ENCODE assay signal across 16 cellular contexts in the genomic region with DNA sequence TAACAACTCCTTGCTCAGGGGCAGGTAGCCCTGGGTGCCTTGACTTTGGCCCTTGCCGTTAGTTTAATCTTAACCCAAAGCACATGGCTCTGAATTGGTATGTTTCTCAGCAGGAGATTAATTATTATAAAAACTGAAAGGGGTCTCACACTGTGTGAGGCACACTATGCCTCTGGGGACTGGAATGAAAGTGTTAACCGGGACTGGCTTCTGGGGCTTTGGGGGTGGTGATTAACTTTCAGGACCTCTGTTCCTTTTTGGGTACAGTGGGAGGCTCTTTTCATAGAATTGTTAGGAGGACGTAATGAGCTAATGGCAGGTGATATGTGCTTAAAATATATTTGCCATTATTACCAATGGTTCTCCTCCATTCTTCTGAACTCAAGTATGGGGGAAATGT. TPM values are rescaled to one million over a fixed set of nuclear protein-coding genes. Genes with fewer than 3 reads are reported as not detected.
DNase-seq lines count a peak whose midpoint lies in the region; ATAC-seq and TF ChIP-seq lines count a peak whose summit lies in the region.
"Had no signal": no experiment of that assay in that cellular context is flagged by ENCODE, and none has a peak within 500 bp of the region (broad histone marks: within the 10 kb centered on the region; RNA-seq: fewer than 3 reads in every experiment).

No MANE protein-coding gene starts in this region.

- H3K4me1 ChIP-seq in A673 (ENCODE audit: insufficient read depth, low read length, poor library complexity, severe bottlenecking) (peaks cover 73% of the 10 kb centered on the region), GM23338 (ENCODE audit: insufficient read depth) (peaks cover 48% of the 10 kb centered on the region), smooth muscle cell (ENCODE audit: low read depth) (peaks cover 30% of the 10 kb centered on the region)

- no peak overlapping the region for H2AFZ ChIP-seq in GM23338
- H2AFZ ChIP-seq in smooth muscle cell (ENCODE audit: low read depth) = no peak overlapping the region

- H4K20me1 ChIP-seq in GM23338 (replicated peaks; ENCODE audit: insufficient read depth) = peaks cover 9% of the 10 kb centered on the region; the same call in 1 of the 2 replicates
- no peaks in the 10 kb centered on the region for H4K20me1 ChIP-seq in smooth muscle cell (ENCODE audit: low read depth)

- TF ChIP-seq CTCF in A673 (conservative IDR thresholded peaks at IDR 0.05; ENCODE audit: low read depth, low read length) = no peak
- TF ChIP-seq CTCF in GM23338 (conservative IDR thresholded peaks at IDR 0.05; ENCODE audit: low read depth in 2 of 2) = no peak
- TF ChIP-seq CTCF in progenitor cell of endocrine pancreas (IDR thresholded peaks at IDR 0.05; ENCODE audit: unreplicated experiment) = no peak
- no peak for TF ChIP-seq CTCF in smooth muscle cell (IDR thresholded peaks at IDR 0.05; ENCODE audit: borderline replicate concordance, insufficient read depth, poor library complexity, severe bottlenecking)

- H3K4me3 Mint-ChIP-seq in GM23338 (no peak overlapping the region), progenitor cell of endocrine pancreas (ENCODE audit: low read depth) (peak overlapping the region; percentile 16)
- H3K4me3 Mint-ChIP-seq: B cell; CD8-positive, alpha-beta memory T cell had no signal

- no peaks in the 10 kb centered on the region for H3K9me2 ChIP-seq in GM23338 (ENCODE audit: insufficient read depth)

- 97% methylated on average over 3 of the region's 3 CpGs for WGBS in smooth muscle cell (ENCODE audit: low lambda C conversion rate)

- BruUV-seq in A673 (replicated peaks; lab: Mats Ljungman, UMichigan) = no TSS peak

- H3K36me3 Mint-ChIP-seq in GM23338 (ENCODE audit: low read depth) = no peaks in the 10 kb centered on the region
- H3K36me3 Mint-ChIP-seq in progenitor cell of endocrine pancreas (ENCODE audit: insufficient read depth) = no peaks in the 10 kb centered on the region
- H3K36me3 Mint-ChIP-seq: CD8-positive, alpha-beta memory T cell had no signal

- H3K9me3 Mint-ChIP-seq in GM23338 (no peaks in the 10 kb centered on the region), progenitor cell of endocrine pancreas (ENCODE audit: low read depth) (no peaks in the 10 kb centered on the region)
- H3K9me3 Mint-ChIP-seq: CD8-positive, alpha-beta memory T cell had no signal

- H3K9me3 ChIP-seq in A673 (ENCODE audit: low read depth, low read length, poor library complexity, severe bottlenecking) (no peaks in the 10 kb centered on the region), smooth muscle cell (replicated peaks; ENCODE audit: low read depth) (no peaks in the 10 kb centered on the region)
- H3K9me3 ChIP-seq: HAP-1 had no signal

- H3K36me3 ChIP-seq in A673 (ENCODE audit: insufficient read depth, low read length, poor library complexity, severe bottlenecking) (no peaks in the 10 kb centered on the region), GM23338 (ENCODE audit: insufficient read depth) (no peaks in the 10 kb centered on the region), smooth muscle cell (ENCODE audit: low read depth) (no peaks in the 10 kb centered on the region)
- H3K36me3 ChIP-seq: HAP-1 had no signal

- H3K27ac ChIP-seq in A673 (ENCODE audit: low read depth, low read length, poor library complexity, severe bottlenecking) = peak overlapping the region; percentile 84
- H3K27ac ChIP-seq in GM23338 (ENCODE audit: low read depth) = no peak overlapping the region
- H3K27ac ChIP-seq in smooth muscle cell (ENCODE audit: low read depth) = no peak overlapping the region

- CTCF ChIA-PET in A673 (lab: Charles Lee) = no interaction called here

- DNase-seq in A673 (ENCODE audit: low spot score) = no peak
- no peak for DNase-seq in GM23338 (ENCODE audit: low spot score)
- DNase-seq in ecto neural progenitor cell (ENCODE audit: low spot score) = peak; percentile 10
- no peak for DNase-seq in progenitor cell of endocrine pancreas (ENCODE audit: low spot score, unreplicated experiment)
- DNase-seq in smooth muscle cell (lab: John Stamatoyannopoulos, UW; ENCODE audit: unreplicated experiment) = no peak
- no peak for DNase-seq in NCI-H2171 treated with DMSO at 0.1 percent for 48 hours (lab: John Stamatoyannopoulos, UW)
- DNase-seq in activated CD4-positive, alpha-beta T cell treated with anti-CD3 and anti-CD28 coated beads for 1 hour = no peak
- no peak for DNase-seq in DMS153 (lab: John Stamatoyannopoulos, UW)
- DNase-seq: ACHN; CD8-positive, alpha-beta memory T cell; Kasumi-1; NCI-H2029; NCI-H510A; NCI-H82 had no signal

- no peak for ATAC-seq in GM23338

- H3K27me3 Mint-ChIP-seq in GM23338 (ENCODE audit: insufficient read depth, low read depth, poor library complexity) (peaks cover 13% of the 10 kb centered on the region), progenitor cell of endocrine pancreas (no peaks in the 10 kb centered on the region)

- H3K4me2 ChIP-seq in GM23338 (peak overlapping the region; percentile 62), smooth muscle cell (no peak overlapping the region)

- peaks cover 41% of the 10 kb centered on the region for H3K4me1 Mint-ChIP-seq in GM23338
- peaks cover 44% of the 10 kb centered on the region for H3K4me1 Mint-ChIP-seq in progenitor cell of endocrine pancreas (ENCODE audit: low read depth)

- intact Hi-C loops in A673 (cut with micrococcal nuclease; ENCODE audit: unreplicated experiment) = loop anchor here (5.0 to 10.0 kb wide), 2 partner anchors 39 to 351 kb away; a partner anchor contains a TSS

- H3K9ac ChIP-seq in smooth muscle cell (ENCODE audit: low read depth) = no peak overlapping the region

- H3K27me3 ChIP-seq in A673 (replicated peaks; ENCODE audit: insufficient read depth, low read depth, low read length, poor library complexity) (no peaks in the 10 kb centered on the region), GM23338 (ENCODE audit: insufficient read depth) (peaks cover 18% of the 10 kb centered on the region), smooth muscle cell (ENCODE audit: low read depth) (no peaks in the 10 kb centered on the region)

- H3K4me3 ChIP-seq in A673 (ENCODE audit: low read depth, low read length, poor library complexity, severe bottlenecking) (no peak overlapping the region), GM23338 (peak overlapping the region; percentile 22; the same call in 1 of the 2 replicates), smooth muscle cell (no peak overlapping the region)
- H3K4me3 ChIP-seq: HAP-1 had no signal

- no peaks in the 10 kb centered on the region; the same call in 1 of the 2 replicates for H3K79me2 ChIP-seq in GM23338 (replicated peaks; ENCODE audit: insufficient read depth)
- H3K79me2 ChIP-seq in smooth muscle cell (ENCODE audit: low read depth) = peaks cover 52% of the 10 kb centered on the region

- H3K27ac Mint-ChIP-seq in GM23338 (no peak overlapping the region), progenitor cell of endocrine pancreas (peak overlapping the region; percentile 90)
- H3K27ac Mint-ChIP-seq: B cell; CD8-positive, alpha-beta memory T cell had no signal

- POLR2A ChIA-PET in A673 (lab: Charles Lee; ENCODE audit: low non-redundant PET) = no interaction called here

- H3F3A ChIP-seq in GM23338 (replicated peaks; ENCODE audit: low read depth) = peaks cover 2% of the 10 kb centered on the region; the same call in 1 of the 2 replicates
- H3F3A ChIP-seq in smooth muscle cell (ENCODE audit: low read depth) = no peaks in the 10 kb centered on the region

TF ChIP-seq in GM23338, 12 proteins besides CTCF, POLR2A, EP300 and RAD21 (continues in another document):
- TF ChIP-seq EZH2phosphoT487 (IDR thresholded peaks at IDR 0.05; ENCODE audit: unreplicated experiment) = no peak
- TF ChIP-seq, protein P1, sequence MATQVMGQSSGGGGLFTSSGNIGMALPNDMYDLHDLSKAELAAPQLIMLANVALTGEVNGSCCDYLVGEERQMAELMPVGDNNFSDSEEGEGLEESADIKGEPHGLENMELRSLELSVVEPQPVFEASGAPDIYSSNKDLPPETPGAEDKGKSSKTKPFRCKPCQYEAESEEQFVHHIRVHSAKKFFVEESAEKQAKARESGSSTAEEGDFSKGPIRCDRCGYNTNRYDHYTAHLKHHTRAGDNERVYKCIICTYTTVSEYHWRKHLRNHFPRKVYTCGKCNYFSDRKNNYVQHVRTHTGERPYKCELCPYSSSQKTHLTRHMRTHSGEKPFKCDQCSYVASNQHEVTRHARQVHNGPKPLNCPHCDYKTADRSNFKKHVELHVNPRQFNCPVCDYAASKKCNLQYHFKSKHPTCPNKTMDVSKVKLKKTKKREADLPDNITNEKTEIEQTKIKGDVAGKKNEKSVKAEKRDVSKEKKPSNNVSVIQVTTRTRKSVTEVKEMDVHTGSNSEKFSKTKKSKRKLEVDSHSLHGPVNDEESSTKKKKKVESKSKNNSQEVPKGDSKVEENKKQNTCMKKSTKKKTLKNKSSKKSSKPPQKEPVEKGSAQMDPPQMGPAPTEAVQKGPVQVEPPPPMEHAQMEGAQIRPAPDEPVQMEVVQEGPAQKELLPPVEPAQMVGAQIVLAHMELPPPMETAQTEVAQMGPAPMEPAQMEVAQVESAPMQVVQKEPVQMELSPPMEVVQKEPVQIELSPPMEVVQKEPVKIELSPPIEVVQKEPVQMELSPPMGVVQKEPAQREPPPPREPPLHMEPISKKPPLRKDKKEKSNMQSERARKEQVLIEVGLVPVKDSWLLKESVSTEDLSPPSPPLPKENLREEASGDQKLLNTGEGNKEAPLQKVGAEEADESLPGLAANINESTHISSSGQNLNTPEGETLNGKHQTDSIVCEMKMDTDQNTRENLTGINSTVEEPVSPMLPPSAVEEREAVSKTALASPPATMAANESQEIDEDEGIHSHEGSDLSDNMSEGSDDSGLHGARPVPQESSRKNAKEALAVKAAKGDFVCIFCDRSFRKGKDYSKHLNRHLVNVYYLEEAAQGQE (IDR thresholded peaks at IDR 0.05; ENCODE audit: unreplicated experiment) = no peak
- TF ChIP-seq EZH2 (IDR thresholded peaks at IDR 0.05; ENCODE audit: low read depth, unreplicated experiment) = no peak
- TF ChIP-seq CREB1 (CRISPR knock-in tag; IDR thresholded peaks at IDR 0.05; ENCODE audit: low read depth) = no peak
- no peak for TF ChIP-seq ZNF114 (CRISPR knock-in tag; IDR thresholded peaks at IDR 0.05)
- no peak for TF ChIP-seq NANOG (IDR thresholded peaks at IDR 0.05; ENCODE audit: borderline replicate concordance)
- no peak for TF ChIP-seq JUNB (IDR thresholded peaks at IDR 0.05; ENCODE audit: unreplicated experiment)
- no peak for TF ChIP-seq ZNF331 (CRISPR knock-in tag; IDR thresholded peaks at IDR 0.05; ENCODE audit: low read depth)

RNA-seq across cellular contexts. Expression of a gene that starts 5.1 kb away (rescaled TPM):
- 18.4 and 20.1 TPM in 2 replicates for total RNA-seq in A673 (2021)
- 8.7 and 9.0 TPM in 2 replicates for total RNA-seq in GM23338 (2014; rRNA removed; shearing (Covaris generic))
- 2.4 and 3.0 TPM in 2 replicates for polyA plus RNA-seq in GM23338 (2016; fragmentation: Nextera tagmentation; extraction: Ambion mirVana)
- 20.1 and 20.7 TPM in 2 replicates for total RNA-seq in progenitor cell of endocrine pancreas
- 9.4 and 13.0 TPM in 2 replicates for total RNA-seq in smooth muscle cell
- 4.6 and 5.1 TPM in 2 replicates for polyA plus RNA-seq in smooth muscle cell

RNA-seq across cellular contexts. Expression of a gene that starts 19.5 kb away (rescaled TPM):
- 102 and 107 TPM in 2 replicates for total RNA-seq in A673 (2021)
- 148 and 175 TPM in 2 replicates for total RNA-seq in GM23338 (2014; rRNA removed; shearing (Covaris generic))
- polyA plus RNA-seq in GM23338 (2016; fragmentation: Nextera tagmentation; extraction: Ambion mirVana) = 14.0 and 17.8 TPM in 2 replicates
- total RNA-seq in progenitor cell of endocrine pancreas = 54.9 and 61.5 TPM in 2 replicates
- total RNA-seq in smooth muscle cell = 33.8 and 39.7 TPM in 2 replicates
- 8.4 and 11.9 TPM in 2 replicates for polyA plus RNA-seq in smooth muscle cell
